ENCODE assay signal across 9 cellular contexts in the genomic region with DNA sequence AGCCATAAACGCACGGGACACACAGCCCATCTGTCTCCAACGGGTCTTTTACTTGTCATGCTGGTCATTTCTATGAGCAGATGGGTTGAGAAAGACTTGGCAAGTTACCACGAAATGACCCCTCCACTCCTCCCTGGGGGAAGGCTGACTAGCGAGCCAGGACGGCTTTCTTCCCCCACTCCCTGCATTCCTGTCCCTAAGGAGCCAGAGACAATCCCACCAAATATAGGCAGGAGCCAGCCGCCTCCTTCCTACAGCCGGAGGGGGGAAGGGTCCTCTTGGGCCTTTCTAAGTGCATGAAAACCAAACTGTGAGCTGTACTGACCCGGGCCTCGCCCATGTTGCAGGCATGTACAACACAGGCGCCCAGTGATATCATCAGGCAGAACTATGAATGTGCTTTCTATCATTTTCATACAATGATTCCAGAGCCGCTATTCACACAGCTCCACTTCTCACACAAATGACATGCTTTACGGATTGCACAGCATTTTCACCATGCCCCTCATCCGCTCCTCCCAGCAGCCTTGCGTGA. TPM values are rescaled to one million over a fixed set of nuclear protein-coding genes. Genes with fewer than 3 reads are reported as not detected.
DNase-seq lines count a peak whose midpoint lies in the region; ATAC-seq, FAIRE-seq and TF ChIP-seq lines count a peak whose summit lies in the region.
"Had no signal": no experiment of that assay in that cellular context is flagged by ENCODE, and none has a peak within 500 bp of the region (broad histone marks: within the 10 kb centered on the region; RNA-seq: fewer than 3 reads in every experiment).

No MANE protein-coding gene starts in this region.

- peaks cover 51% of the 10 kb centered on the region for H3K4me1 ChIP-seq in stomach smooth muscle (ENCODE audit: control insufficient read depth, insufficient read depth, low read length)

- DNase-seq in HCEC 1CT = peak; percentile 89
- DNase-seq in bronchial epithelial cell (ENCODE audit: low read depth) = peak; percentile 61
- DNase-seq in iPS-NIHi7 (ENCODE audit: extremely low spot score) = peak; percentile 76
- no peak for DNase-seq in stimulated activated CD4-positive, alpha-beta T cell treated with anti-CD3 and anti-CD28 coated beads, Interleukin-2, amount 100 ng/mL, for 48 hours
- no peak for DNase-seq in MG63

- ATAC-seq in HG03354 (IDR thresholded peaks at IDR 0.05; ENCODE audit: poor library complexity, severe bottlenecking, unreplicated experiment) (no peak), GM18517 (IDR thresholded peaks at IDR 0.05; ENCODE audit: unreplicated experiment) (no peak)

- no peaks in the 10 kb centered on the region for H3K9me3 ChIP-seq in stomach smooth muscle (ENCODE audit: control insufficient read depth in 2 of 2, low read length in 2 of 2)
- H3K9me3 ChIP-seq in MG63 = no peaks in the 10 kb centered on the region

- TF ChIP-seq CTCF in bronchial epithelial cell (IDR thresholded peaks at IDR 0.05; ENCODE audit: insufficient read depth, low read length, severe bottlenecking) = no peak

- H3K27me3 ChIP-seq in bronchial epithelial cell (ENCODE audit: control insufficient read depth, insufficient read depth, low read length) = no peaks in the 10 kb centered on the region
- no peaks in the 10 kb centered on the region for H3K27me3 ChIP-seq in stomach smooth muscle (ENCODE audit: control insufficient read depth in 1 of 2, insufficient read depth in 2 of 2, low read length in 2 of 2)
- no peaks in the 10 kb centered on the region for H3K27me3 ChIP-seq in MG63

- no peak for FAIRE-seq in bronchial epithelial cell (lab: Jason Lieb, UNC)
- FAIRE-seq: frontal cortex had no signal

- peak overlapping the region; percentile 61 to 74 for H3K9ac ChIP-seq in stomach smooth muscle (ENCODE audit: low read length in 2 of 2)

- no peak overlapping the region for H3K4me3 ChIP-seq in bronchial epithelial cell (ENCODE audit: low read depth, low read length)
- H3K4me3 ChIP-seq in stomach smooth muscle (ENCODE audit: low read length in 2 of 2) = peak overlapping the region; percentile 49 to 66
- no peak overlapping the region for H3K4me3 ChIP-seq in MG63

- H3K36me3 ChIP-seq in bronchial epithelial cell (ENCODE audit: control insufficient read depth, insufficient read depth, low read length) (no peaks in the 10 kb centered on the region), stomach smooth muscle (ENCODE audit: control insufficient read depth in 2 of 2, insufficient read depth in 2 of 2, low read length in 2 of 2) (no peaks in the 10 kb centered on the region), MG63 (no peaks in the 10 kb centered on the region; the same call in 1 of the 2 replicates)

- peak overlapping the region; percentile 96 for H3K27ac ChIP-seq in stomach smooth muscle (ENCODE audit: low read length)

RNA-seq across cellular contexts. Expression of a gene that starts 28.6 kb away (rescaled TPM):
- total RNA-seq in bronchial epithelial cell = 6.8 and 16.1 TPM in 2 replicates
- 25.3 and 30.0 TPM in 2 replicates for total RNA-seq in MG63 (2014; rRNA removed; shearing (Covaris generic); ENCODE audit: low replicate concordance)

Comparison
In these comparisons a context has a peak if more than half of its experiments do, and no peak if none do; other contexts are left out.
1. DNase-seq: peak in HCEC 1CT (single experiment), bronchial epithelial cell (single experiment) and iPS-NIHi7 (single experiment); none in stimulated activated CD4-positive, alpha-beta T cell treated with anti-CD3 and anti-CD28 coated beads, Interleukin-2, amount 100 ng/mL, for 48 hours (0 of 2) and MG63 (single experiment).
2. H3K4me3 ChIP-seq: peak in stomach smooth muscle (2 of 2); none in bronchial epithelial cell (single experiment) and MG63 (single experiment).